8 cellular contexts compared by ENCODE assay signal in genomic region chr3:96083610-96084009, GRCh38.
"Had no signal": no experiment of that assay in that cellular context is flagged by ENCODE, and none has a peak within 500 bp of the region (broad histone marks: within the 10 kb centered on the region; RNA-seq: fewer than 3 reads in every experiment).

No MANE protein-coding gene starts in this region.

- H3K36me3 ChIP-seq: HAP-1 had no signal

- H3K4me3 ChIP-seq: GM23248, HAP-1 had no signal

- H3K4me2 ChIP-seq: KMS-11 had no signal

- H3K27ac ChIP-seq: GM23248, KMS-11 had no signal

- H3K9me3 ChIP-seq: HAP-1 had no signal

- FAIRE-seq: HepG2 had no signal

- DNase-seq: GM23248, GOT3, H7, Karpas-422, KBM-7 had no signal

- H3K4me1 ChIP-seq: HAP-1 had no signal

- ATAC-seq: HepG2 had no signal
